In the genomic region with DNA sequence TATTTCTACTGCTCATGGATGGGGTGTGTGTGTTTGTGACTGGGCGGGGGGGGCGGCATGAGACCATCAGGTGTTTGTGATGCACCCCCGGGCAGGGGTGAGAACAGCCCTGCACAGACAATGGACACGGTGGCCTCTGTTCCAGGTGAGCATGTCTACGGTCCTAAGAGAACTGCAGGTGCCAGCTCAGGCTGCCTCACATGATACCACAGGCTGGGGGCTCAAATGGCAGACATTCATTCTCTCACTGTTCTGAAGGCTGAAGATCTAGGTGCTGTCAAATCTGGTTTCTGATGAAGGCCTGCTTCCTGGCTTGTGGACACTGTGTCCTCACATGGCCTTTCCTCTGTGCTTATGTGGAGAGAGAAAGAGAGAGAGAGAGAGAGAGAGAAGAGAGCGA, we compare ENCODE assay signal across 1 cellular context.
TF ChIP-seq lines count a peak whose summit lies in the region.

No MANE protein-coding gene starts in this region.

TF ChIP-seq in GM12878, 131 proteins besides CTCF, POLR2A, EP300 and RAD21 (continued from another document):
- TF ChIP-seq, protein P1, sequence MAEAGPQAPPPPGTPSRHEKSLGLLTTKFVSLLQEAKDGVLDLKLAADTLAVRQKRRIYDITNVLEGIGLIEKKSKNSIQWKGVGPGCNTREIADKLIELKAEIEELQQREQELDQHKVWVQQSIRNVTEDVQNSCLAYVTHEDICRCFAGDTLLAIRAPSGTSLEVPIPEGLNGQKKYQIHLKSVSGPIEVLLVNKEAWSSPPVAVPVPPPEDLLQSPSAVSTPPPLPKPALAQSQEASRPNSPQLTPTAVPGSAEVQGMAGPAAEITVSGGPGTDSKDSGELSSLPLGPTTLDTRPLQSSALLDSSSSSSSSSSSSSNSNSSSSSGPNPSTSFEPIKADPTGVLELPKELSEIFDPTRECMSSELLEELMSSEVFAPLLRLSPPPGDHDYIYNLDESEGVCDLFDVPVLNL (IDR thresholded peaks at IDR 0.05; ENCODE audit: low read depth, low read length): no peak
- TF ChIP-seq RBBP5 (conservative IDR thresholded peaks at IDR 0.05) (no peak), SMAD1 (IDR thresholded peaks at IDR 0.05; ENCODE audit: low read depth, partially characterized antibody) (no peak)
